Comparison of ENCODE assay signal across 14 cellular contexts in genomic region chr10:49611166-49611814, GRCh38. TPM values are rescaled to one million over a fixed set of nuclear protein-coding genes. Genes with fewer than 3 reads are reported as not detected.
DNase-seq lines count a peak whose midpoint lies in the region; ATAC-seq and TF ChIP-seq lines count a peak whose summit lies in the region.
"Had no signal": no experiment of that assay in that cellular context is flagged by ENCODE, and none has a peak within 500 bp of the region (broad histone marks: within the 10 kb centered on the region; RNA-seq: fewer than 3 reads in every experiment).

No MANE protein-coding gene starts in this region.

- H3K4me3 ChIP-seq in MG63 = no peak overlapping the region
- H3K4me3 ChIP-seq in parathyroid adenoma (ENCODE audit: low read depth, low read length) = no peak overlapping the region
- H3K4me3 ChIP-seq: colonic mucosa had no signal

- no peak for TF ChIP-seq POLR2A in erythroblast (IDR thresholded peaks at IDR 0.05; ENCODE audit: low read length)

- H3K9ac ChIP-seq in parathyroid adenoma = no peak overlapping the region

- H3K4me2 ChIP-seq in parathyroid adenoma (ENCODE audit: low read length) = no peak overlapping the region

- H3K36me3 ChIP-seq in MG63 (no peaks in the 10 kb centered on the region), parathyroid adenoma (ENCODE audit: control insufficient read depth, insufficient read depth, low read length) (no peaks in the 10 kb centered on the region)
- H3K36me3 ChIP-seq: colonic mucosa had no signal

- no peak overlapping the region for H3K27ac ChIP-seq in parathyroid adenoma
- H3K27ac ChIP-seq: colonic mucosa had no signal

- H3K27me3 ChIP-seq in MG63 (peaks cover 91% of the 10 kb centered on the region), parathyroid adenoma (ENCODE audit: control insufficient read depth, insufficient read depth, low read length) (peaks cover 14% of the 10 kb centered on the region)

- no peak for TF ChIP-seq CTCF in parathyroid adenoma (IDR thresholded peaks at IDR 0.05)

- H3K4me1 ChIP-seq in parathyroid adenoma = peaks cover 14% of the 10 kb centered on the region
- H3K4me1 ChIP-seq: colonic mucosa had no signal

- peaks cover 9% of the 10 kb centered on the region for H3K9me3 ChIP-seq in MG63
- no peaks in the 10 kb centered on the region for H3K9me3 ChIP-seq in parathyroid adenoma (ENCODE audit: control insufficient read depth, low read length)
- H3K9me3 ChIP-seq: colonic mucosa had no signal

- peak overlapping the region; percentile 60 for H2AFZ ChIP-seq in parathyroid adenoma

- DNase-seq in DMS79 treated with DMSO at 0.1 percent for 48 hours (lab: John Stamatoyannopoulos, UW) = peak; percentile 21
- DNase-seq in MG63 = peak; percentile 11
- DNase-seq in erythroblast (lab: John Stamatoyannopoulos, UW) = peak; percentile 48 to 50
- no peak for DNase-seq in NCI-H2107 (lab: John Stamatoyannopoulos, UW)
- no peak for DNase-seq in AG20443 (ENCODE audit: low spot score)
- no peak for DNase-seq in GM19240 (ENCODE audit: insufficient read length, low spot score)
- DNase-seq: activated CD4-positive, alpha-beta memory T cell treated with anti-CD3 and anti-CD28 coated beads for 36 hours; colonic mucosa; COR-L47; T-cell had no signal

- H3K79me2 ChIP-seq in parathyroid adenoma = no peaks in the 10 kb centered on the region

- ATAC-seq in GM18868 (IDR thresholded peaks at IDR 0.05; ENCODE audit: unreplicated experiment) = no peak
- ATAC-seq: T-cell had no signal

RNA-seq across cellular contexts. Expression of gene SLC18A3, which starts 1.2 kb away (rescaled TPM):
- not detected in 2 replicates for total RNA-seq in MG63 (2014; rRNA removed; shearing (Covaris generic); ENCODE audit: low replicate concordance)
- total RNA-seq: activated CD4-positive, alpha-beta memory T cell treated with anti-CD3 and anti-CD28 coated beads for 36 hours; OCI-LY7; skeletal muscle tissue; T-cell had no signal

RNA-seq across cellular contexts. Expression of gene CHAT, which starts 2.5 kb away (rescaled TPM):
- total RNA-seq in MG63 (2014; rRNA removed; shearing (Covaris generic); ENCODE audit: low replicate concordance) = not detected in 2 replicates
- total RNA-seq: activated CD4-positive, alpha-beta memory T cell treated with anti-CD3 and anti-CD28 coated beads for 36 hours; OCI-LY7; skeletal muscle tissue; T-cell had no signal

Comparison
In these comparisons a context has a peak if more than half of its experiments do, and no peak if none do; other contexts are left out.
1. DNase-seq: peak in DMS79 treated with DMSO at 0.1 percent for 48 hours (single experiment), MG63 (single experiment) and erythroblast (2 of 2); none in NCI-H2107 (single experiment), AG20443 (single experiment) and GM19240 (single experiment).